22 cellular contexts compared by ENCODE assay signal in genomic region chr5:33046091-33046490, GRCh38.
A peak's percentile ranks its signal among the peaks of the same experiment; 100 is the strongest.
DNase-seq lines count a peak whose midpoint lies in the region; ATAC-seq and TF ChIP-seq lines count a peak whose summit lies in the region.
"Had no signal": no experiment of that assay in that cellular context is flagged by ENCODE, and none has a peak within 500 bp of the region (broad histone marks: within the 10 kb centered on the region; RNA-seq: fewer than 3 reads in every experiment).

No MANE protein-coding gene starts in this region.

- peaks cover 4% of the 10 kb centered on the region for H3F3A ChIP-seq in GM23248 (ENCODE audit: insufficient read depth)

- H3K27me3 Mint-ChIP-seq in nephron progenitor cell (ENCODE audit: low read depth, poor library complexity): peaks cover 7% of the 10 kb centered on the region
- no peaks in the 10 kb centered on the region for H3K27me3 Mint-ChIP-seq in activated naive CD4-positive, alpha-beta T cell treated with anti-CD3 and anti-CD28 coated beads, Interleukin-2, amount 10 ng/mL, durations not matched to agents 7 days and 5 days
- H3K27me3 Mint-ChIP-seq: CD4-positive, CD25-positive, alpha-beta regulatory T cell had no signal

- WGBS in GM23248 (ENCODE audit: low coverage in 1 of 2, low lambda C conversion rate in 2 of 2, missing lambda C conversion rate in 2 of 2), 2 experiments: 57 to 62% methylated on average over 2 of the region's 2 CpGs

- TF ChIP-seq CTCF in nephron progenitor cell (IDR thresholded peaks at IDR 0.05): no peak

- no peaks in the 10 kb centered on the region for H3K9me3 ChIP-seq in GM23248 (ENCODE audit: low read depth)
- H3K9me3 ChIP-seq: BE2C had no signal

- H3K9me2 ChIP-seq in GM23248 (ENCODE audit: insufficient read depth): no peaks in the 10 kb centered on the region

- H3K4me1 Mint-ChIP-seq in nephron progenitor cell: no peaks in the 10 kb centered on the region
- H3K4me1 Mint-ChIP-seq in activated naive CD4-positive, alpha-beta T cell treated with anti-CD3 and anti-CD28 coated beads, Interleukin-2, amount 10 ng/mL, durations not matched to agents 7 days and 5 days: no peaks in the 10 kb centered on the region
- H3K4me1 Mint-ChIP-seq: CD4-positive, CD25-positive, alpha-beta regulatory T cell had no signal

- no peak overlapping the region for H2AFZ ChIP-seq in GM23248

- H3K9me3 Mint-ChIP-seq in nephron progenitor cell: no peaks in the 10 kb centered on the region
- peaks cover 8% of the 10 kb centered on the region for H3K9me3 Mint-ChIP-seq in activated naive CD4-positive, alpha-beta T cell treated with anti-CD3 and anti-CD28 coated beads, Interleukin-2, amount 10 ng/mL, durations not matched to agents 7 days and 5 days

- no peaks in the 10 kb centered on the region for H3K36me3 ChIP-seq in GM23248 (ENCODE audit: low read depth)
- H3K36me3 ChIP-seq: BE2C had no signal

- no peak overlapping the region for H3K4me3 Mint-ChIP-seq in nephron progenitor cell
- no peak overlapping the region for H3K4me3 Mint-ChIP-seq in activated naive CD4-positive, alpha-beta T cell treated with anti-CD3 and anti-CD28 coated beads, Interleukin-2, amount 10 ng/mL, durations not matched to agents 7 days and 5 days
- H3K4me3 Mint-ChIP-seq: CD4-positive, CD25-positive, alpha-beta regulatory T cell had no signal

- no peak overlapping the region for H3K4me3 ChIP-seq in GM23248
- H3K4me3 ChIP-seq: K562 had no signal

- DNase-seq in GM23248: peak; percentile 48
- DNase-seq in RPMI7951 (ENCODE audit: low read depth): peak; percentile 39
- peak; percentile 37 for DNase-seq in fibroblast of peridontal ligament (ENCODE audit: extremely low read depth)
- no peak for DNase-seq in NCI-H2196 (lab: John Stamatoyannopoulos, UW; ENCODE audit: unreplicated experiment)
- no peak for DNase-seq in nephron progenitor cell
- no peak for DNase-seq in activated naive CD4-positive, alpha-beta T cell treated with anti-CD3 and anti-CD28 coated beads, Interleukin-2, amount 10 ng/mL, durations not matched to agents 7 days and 5 days
- DNase-seq: BE2C; CD4-positive, CD25-positive, alpha-beta regulatory T cell; COR-L47; DMS 273 treated with DMSO at 0.1 percent for 48 hours; DND-41; GF-D8; NCI-H187; NCI-H2107; NCI-H2227 treated with DMSO at 0.1 percent for 48 hours; NCI-H524; NCI-H82; OCI-M1; RPMI8226; SHP77 treated with DMSO at 0.1 percent for 48 hours had no signal

- no peaks in the 10 kb centered on the region for H3K79me2 ChIP-seq in GM23248 (ENCODE audit: insufficient read depth)

- no peak overlapping the region for H3K4me2 ChIP-seq in GM23248 (ENCODE audit: unreplicated experiment)

- H4K20me1 ChIP-seq in GM23248 (ENCODE audit: insufficient read depth): no peaks in the 10 kb centered on the region

- peaks cover 41% of the 10 kb centered on the region for H3K4me1 ChIP-seq in GM23248 (ENCODE audit: insufficient read depth)
- H3K4me1 ChIP-seq: BE2C had no signal

- H3K36me3 Mint-ChIP-seq in nephron progenitor cell (ENCODE audit: low read depth): no peaks in the 10 kb centered on the region
- H3K36me3 Mint-ChIP-seq in activated naive CD4-positive, alpha-beta T cell treated with anti-CD3 and anti-CD28 coated beads, Interleukin-2, amount 10 ng/mL, durations not matched to agents 7 days and 5 days: no peaks in the 10 kb centered on the region
- H3K36me3 Mint-ChIP-seq: CD4-positive, CD25-positive, alpha-beta regulatory T cell had no signal

- no peaks in the 10 kb centered on the region for H3K27me3 ChIP-seq in GM23248 (replicated peaks; ENCODE audit: insufficient read depth)
- H3K27me3 ChIP-seq: BE2C had no signal

- CTCF ChIA-PET in activated naive CD4-positive, alpha-beta T cell treated with anti-CD3 and anti-CD28 coated beads, Interleukin-2, amount 10 ng/mL, durations not matched to agents 7 days and 5 days (lab: Charles Lee): no interaction called here

- no peak overlapping the region for H3K9ac ChIP-seq in GM23248

- H3K27ac ChIP-seq in GM23248: no peak overlapping the region

- in situ Hi-C loops in GM23248 (cut with MboI): no loop called here

- no peak for ATAC-seq in GM19452 (IDR thresholded peaks at IDR 0.05; ENCODE audit: unreplicated experiment)
- ATAC-seq: K562 had no signal

- no peak overlapping the region for H3K27ac Mint-ChIP-seq in nephron progenitor cell
- no peak overlapping the region for H3K27ac Mint-ChIP-seq in activated naive CD4-positive, alpha-beta T cell treated with anti-CD3 and anti-CD28 coated beads, Interleukin-2, amount 10 ng/mL, durations not matched to agents 7 days and 5 days
- H3K27ac Mint-ChIP-seq: CD4-positive, CD25-positive, alpha-beta regulatory T cell had no signal

Comparison
In these comparisons a context has a peak if more than half of its experiments do, and no peak if none do; other contexts are left out.
1. DNase-seq: peak in GM23248 (single experiment), RPMI7951 (single experiment) and fibroblast of peridontal ligament (single experiment); none in NCI-H2196 (single experiment), nephron progenitor cell (single experiment) and activated naive CD4-positive, alpha-beta T cell treated with anti-CD3 and anti-CD28 coated beads, Interleukin-2, amount 10 ng/mL, durations not matched to agents 7 days and 5 days (single experiment).